Comparison of ENCODE assay signal across 23 cellular contexts in the genomic region with DNA sequence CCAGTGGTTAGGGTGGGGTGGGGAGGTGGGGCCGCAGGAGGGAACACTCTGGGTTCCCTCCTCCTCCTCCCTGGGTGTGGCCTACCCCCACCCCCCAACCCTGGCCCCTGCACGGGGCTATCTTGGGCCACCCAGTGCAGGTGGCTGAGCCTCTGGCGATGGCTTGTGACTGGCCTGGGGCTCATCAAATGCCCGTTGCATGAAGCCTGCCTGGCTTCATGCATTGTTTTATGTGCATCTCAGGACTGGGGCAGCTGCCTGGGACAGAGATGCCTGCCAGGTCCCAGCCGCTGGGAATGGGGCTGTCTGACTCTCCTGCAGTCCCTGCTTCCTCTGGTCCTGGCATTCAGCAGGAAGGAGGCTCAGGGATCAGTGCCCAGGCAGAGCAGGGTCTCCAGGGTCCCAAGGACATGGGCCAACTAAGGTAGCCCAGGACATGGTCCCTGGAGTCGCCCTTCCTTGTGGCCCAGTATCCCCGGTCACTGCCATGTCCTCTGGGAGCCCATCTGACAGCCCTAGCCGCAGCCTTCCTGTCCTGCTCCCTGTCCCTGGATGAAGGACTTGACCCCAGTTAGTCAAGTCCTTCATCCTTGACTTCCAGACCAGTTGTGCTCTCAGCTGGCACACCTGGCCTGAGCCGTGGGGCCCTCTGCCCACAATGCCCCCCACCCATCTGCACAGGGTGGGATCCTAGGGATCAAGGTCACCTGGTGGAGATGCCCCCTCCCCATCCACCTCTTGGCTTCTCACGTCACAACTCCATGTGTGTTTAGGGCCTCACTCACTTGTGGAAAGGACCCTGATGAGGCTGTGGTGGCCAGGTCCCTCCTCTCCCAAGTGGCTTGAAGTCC.
DNase-seq lines count a peak whose midpoint lies in the region; ATAC-seq and TF ChIP-seq lines count a peak whose summit lies in the region.
"Had no signal": no experiment of that assay in that cellular context is flagged by ENCODE, and none has a peak within 500 bp of the region (broad histone marks: within the 10 kb centered on the region; RNA-seq: fewer than 3 reads in every experiment).

No MANE protein-coding gene starts in this region.

- H3K27me3 ChIP-seq in heart left ventricle (peaks cover 0 to 40% (median 0%) of the 10 kb centered on the region in 9 donors), lower lobe of right lung (ENCODE audit: low read depth) (peaks cover 10% of the 10 kb centered on the region), spleen (replicated peaks in 1 of 7) (peaks cover 0 to 79% (median 30%) of the 10 kb centered on the region in 7 donors), brain microvascular endothelial cell (replicated peaks) (peaks cover 11% of the 10 kb centered on the region)

- H3K4me1 Mint-ChIP-seq in WTC11: peaks cover 24% of the 10 kb centered on the region
- H3K4me1 Mint-ChIP-seq: CD8-positive, alpha-beta memory T cell; IgD-negative memory B cell had no signal

- H3K36me3 Mint-ChIP-seq in WTC11: no peaks in the 10 kb centered on the region
- H3K36me3 Mint-ChIP-seq: CD8-positive, alpha-beta memory T cell had no signal

- CTCF ChIA-PET in WTC11 (lab: Charles Lee): interaction anchor here (1.2 to 2.3 kb wide), 5 partner anchors 13 to 265 kb away, joined by 5 to 16 read pairs (median 10); no protein-coding TSS in a partner anchor

- peaks cover 0 to 5% (median 0%) of the 10 kb centered on the region in 12 donors for H3K9me3 ChIP-seq in heart left ventricle
- no peaks in the 10 kb centered on the region for H3K9me3 ChIP-seq in lower lobe of right lung
- peaks cover 0 to 10% (median 0%) of the 10 kb centered on the region in 8 donors for H3K9me3 ChIP-seq in spleen
- H3K9me3 ChIP-seq: A549 had no signal

- H3K4me3 Mint-ChIP-seq in WTC11: no peak overlapping the region
- H3K4me3 Mint-ChIP-seq: CD8-positive, alpha-beta memory T cell; HFFc6; IgD-negative memory B cell had no signal

- TF ChIP-seq POLR2A in heart left ventricle (IDR thresholded peaks at IDR 0.05) (no peak), spleen (IDR thresholded peaks at IDR 0.05) (no peak)

- no peak overlapping the region for H3K27ac Mint-ChIP-seq in WTC11
- H3K27ac Mint-ChIP-seq: CD8-positive, alpha-beta memory T cell; HFFc6 had no signal

- POLR2A ChIA-PET in WTC11 (lab: Charles Lee): no interaction called here

- TF ChIP-seq CTCF in heart left ventricle (IDR thresholded peaks at IDR 0.05): no peak
- no peak for TF ChIP-seq CTCF in WTC11 (IDR thresholded peaks at IDR 0.05)
- TF ChIP-seq CTCF in lower lobe of right lung (IDR thresholded peaks at IDR 0.05): no peak
- no peak for TF ChIP-seq CTCF in spleen (IDR thresholded peaks at IDR 0.05 in 8 of 11, conservative IDR thresholded peaks at IDR 0.05 in 3 of 11)
- no peak for TF ChIP-seq CTCF in brain microvascular endothelial cell (IDR thresholded peaks at IDR 0.05; ENCODE audit: low read depth, low read length, missing control alignments)

- in situ Hi-C loops in brain microvascular endothelial cell (cut with HindIII; ENCODE audit: low pct_ligation_motif_present, low sequenced_read_pairs): no loop called here

- H3K27me3 Mint-ChIP-seq in WTC11 (ENCODE audit: low read depth): peaks cover 26% of the 10 kb centered on the region

- H3K9me3 Mint-ChIP-seq in WTC11: no peaks in the 10 kb centered on the region
- H3K9me3 Mint-ChIP-seq: HFFc6 had no signal

- intact Hi-C loops in heart left ventricle (cut with DNase I) (no loop called here), cardiac septum (cut with DNase I) (no loop called here), lower lobe of right lung (cut with DNase I) (no loop called here), spleen (cut with DNase I; ENCODE audit: low total_unique reads) (no loop called here)

- H3K4me3 ChIP-seq in heart left ventricle (no peak overlapping the region), lower lobe of right lung (no peak overlapping the region), spleen (no peak overlapping the region), brain microvascular endothelial cell (ENCODE audit: low read depth, low read length) (no peak overlapping the region)
- H3K4me3 ChIP-seq: A549; BLaER1 treated with 17β-estradiol and CSF1 and Interleukin-3, amounts not matched to agents 10 nM and 100 nM; PC-9 had no signal

- H3K4me1 ChIP-seq in heart left ventricle (peaks cover 0 to under 1% (median 0%) of the 10 kb centered on the region in 12 donors), lower lobe of right lung (peaks cover 2% of the 10 kb centered on the region), spleen (peaks cover 0 to 4% (median 0%) of the 10 kb centered on the region in 6 donors)

- 77 to 100% (median 82%) methylated on average over 2 to 10 of the region's 10 CpGs for WGBS in heart left ventricle, 4 donors
- 68 to 87% (median 77%) methylated on average over 5 to 10 of the region's 10 CpGs for WGBS in spleen, 5 donors

- H3K27ac ChIP-seq in heart left ventricle (no peak overlapping the region), lower lobe of right lung (no peak overlapping the region), spleen (no peak overlapping the region), brain microvascular endothelial cell (no peak overlapping the region)
- H3K27ac ChIP-seq: A549; BLaER1 treated with 17β-estradiol and CSF1 and Interleukin-3, amounts not matched to agents 10 nM and 100 nM; HL-60; PC-9; RWPE1 had no signal

- ATAC-seq in heart left ventricle (no peak), WTC11 (no peak), lower lobe of right lung (no peak), GM21528 (IDR thresholded peaks at IDR 0.05; ENCODE audit: low FRiP score, unreplicated experiment) (no peak)
- ATAC-seq: A549 had no signal

- H3K36me3 ChIP-seq in heart left ventricle: no peaks in the 10 kb centered on the region
- no peaks in the 10 kb centered on the region for H3K36me3 ChIP-seq in lower lobe of right lung
- H3K36me3 ChIP-seq in spleen: no peaks in the 10 kb centered on the region
- no peaks in the 10 kb centered on the region for H3K36me3 ChIP-seq in brain microvascular endothelial cell (replicated peaks)
- H3K36me3 ChIP-seq: BLaER1 treated with 17β-estradiol and CSF1 and Interleukin-3, amounts not matched to agents 10 nM and 100 nM had no signal

- DNase-seq in heart left ventricle: peak in 3 of 5 donors; percentile 10 to 46 (median 14)
- no peak for DNase-seq in cardiac septum (ENCODE audit: low spot score)
- peak; percentile 5 for DNase-seq in WTC11 (ENCODE audit: low spot score)
- DNase-seq in lower lobe of right lung: peak; percentile 17
- DNase-seq in spleen: peak; percentile 51
- DNase-seq in HPDE6-E6E7 (ENCODE audit: extremely low spot score): no peak
- no peak for DNase-seq in brain microvascular endothelial cell
- DNase-seq: CD8-positive, alpha-beta memory T cell; DMS79; HFFc6; Karpas-422; NCI-H1048; NCI-H1436 treated with DMSO at 0.1 percent for 48 hours; NCI-H2029; NCI-H345; NCI-H526; PC-9 had no signal

TF ChIP-seq in WTC11, 78 proteins besides CTCF, POLR2A, EP300 and RAD21 (continues in another document):
- TF ChIP-seq OVOL2 (CRISPR knock-in tag; IDR thresholded peaks at IDR 0.05; ENCODE audit: borderline replicate concordance) (no peak), ZNF138 (CRISPR knock-in tag; conservative IDR thresholded peaks at IDR 0.05) (no peak), NFATC4 (CRISPR knock-in tag; IDR thresholded peaks at IDR 0.05) (no peak), NR3C1 (CRISPR knock-in tag; conservative IDR thresholded peaks at IDR 0.05; ENCODE audit: low read depth) (no peak)
- TF ChIP-seq, protein P1, sequence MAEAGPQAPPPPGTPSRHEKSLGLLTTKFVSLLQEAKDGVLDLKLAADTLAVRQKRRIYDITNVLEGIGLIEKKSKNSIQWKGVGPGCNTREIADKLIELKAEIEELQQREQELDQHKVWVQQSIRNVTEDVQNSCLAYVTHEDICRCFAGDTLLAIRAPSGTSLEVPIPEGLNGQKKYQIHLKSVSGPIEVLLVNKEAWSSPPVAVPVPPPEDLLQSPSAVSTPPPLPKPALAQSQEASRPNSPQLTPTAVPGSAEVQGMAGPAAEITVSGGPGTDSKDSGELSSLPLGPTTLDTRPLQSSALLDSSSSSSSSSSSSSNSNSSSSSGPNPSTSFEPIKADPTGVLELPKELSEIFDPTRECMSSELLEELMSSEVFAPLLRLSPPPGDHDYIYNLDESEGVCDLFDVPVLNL (CRISPR knock-in tag; IDR thresholded peaks at IDR 0.05; ENCODE audit: borderline replicate concordance, low read depth): no peak
- TF ChIP-seq, protein P2, sequence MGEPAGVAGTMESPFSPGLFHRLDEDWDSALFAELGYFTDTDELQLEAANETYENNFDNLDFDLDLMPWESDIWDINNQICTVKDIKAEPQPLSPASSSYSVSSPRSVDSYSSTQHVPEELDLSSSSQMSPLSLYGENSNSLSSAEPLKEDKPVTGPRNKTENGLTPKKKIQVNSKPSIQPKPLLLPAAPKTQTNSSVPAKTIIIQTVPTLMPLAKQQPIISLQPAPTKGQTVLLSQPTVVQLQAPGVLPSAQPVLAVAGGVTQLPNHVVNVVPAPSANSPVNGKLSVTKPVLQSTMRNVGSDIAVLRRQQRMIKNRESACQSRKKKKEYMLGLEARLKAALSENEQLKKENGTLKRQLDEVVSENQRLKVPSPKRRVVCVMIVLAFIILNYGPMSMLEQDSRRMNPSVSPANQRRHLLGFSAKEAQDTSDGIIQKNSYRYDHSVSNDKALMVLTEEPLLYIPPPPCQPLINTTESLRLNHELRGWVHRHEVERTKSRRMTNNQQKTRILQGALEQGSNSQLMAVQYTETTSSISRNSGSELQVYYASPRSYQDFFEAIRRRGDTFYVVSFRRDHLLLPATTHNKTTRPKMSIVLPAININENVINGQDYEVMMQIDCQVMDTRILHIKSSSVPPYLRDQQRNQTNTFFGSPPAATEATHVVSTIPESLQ (CRISPR knock-in tag; IDR thresholded peaks at IDR 0.05): no peak
- TF ChIP-seq, protein P3, sequence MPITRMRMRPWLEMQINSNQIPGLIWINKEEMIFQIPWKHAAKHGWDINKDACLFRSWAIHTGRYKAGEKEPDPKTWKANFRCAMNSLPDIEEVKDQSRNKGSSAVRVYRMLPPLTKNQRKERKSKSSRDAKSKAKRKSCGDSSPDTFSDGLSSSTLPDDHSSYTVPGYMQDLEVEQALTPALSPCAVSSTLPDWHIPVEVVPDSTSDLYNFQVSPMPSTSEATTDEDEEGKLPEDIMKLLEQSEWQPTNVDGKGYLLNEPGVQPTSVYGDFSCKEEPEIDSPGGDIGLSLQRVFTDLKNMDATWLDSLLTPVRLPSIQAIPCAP (CRISPR knock-in tag; IDR thresholded peaks at IDR 0.05): no peak
- TF ChIP-seq, protein P4, sequence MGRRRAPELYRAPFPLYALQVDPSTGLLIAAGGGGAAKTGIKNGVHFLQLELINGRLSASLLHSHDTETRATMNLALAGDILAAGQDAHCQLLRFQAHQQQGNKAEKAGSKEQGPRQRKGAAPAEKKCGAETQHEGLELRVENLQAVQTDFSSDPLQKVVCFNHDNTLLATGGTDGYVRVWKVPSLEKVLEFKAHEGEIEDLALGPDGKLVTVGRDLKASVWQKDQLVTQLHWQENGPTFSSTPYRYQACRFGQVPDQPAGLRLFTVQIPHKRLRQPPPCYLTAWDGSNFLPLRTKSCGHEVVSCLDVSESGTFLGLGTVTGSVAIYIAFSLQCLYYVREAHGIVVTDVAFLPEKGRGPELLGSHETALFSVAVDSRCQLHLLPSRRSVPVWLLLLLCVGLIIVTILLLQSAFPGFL (CRISPR knock-in tag; IDR thresholded peaks at IDR 0.05; ENCODE audit: borderline replicate concordance): no peak

Comparison
In these comparisons a context has a peak if more than half of its experiments do, and no peak if none do; other contexts are left out.
1. DNase-seq: peak in heart left ventricle (3 of 5), WTC11 (single experiment), lower lobe of right lung (single experiment) and spleen (single experiment); none in cardiac septum (single experiment), HPDE6-E6E7 (single experiment) and brain microvascular endothelial cell (single experiment).